In the genomic region with DNA sequence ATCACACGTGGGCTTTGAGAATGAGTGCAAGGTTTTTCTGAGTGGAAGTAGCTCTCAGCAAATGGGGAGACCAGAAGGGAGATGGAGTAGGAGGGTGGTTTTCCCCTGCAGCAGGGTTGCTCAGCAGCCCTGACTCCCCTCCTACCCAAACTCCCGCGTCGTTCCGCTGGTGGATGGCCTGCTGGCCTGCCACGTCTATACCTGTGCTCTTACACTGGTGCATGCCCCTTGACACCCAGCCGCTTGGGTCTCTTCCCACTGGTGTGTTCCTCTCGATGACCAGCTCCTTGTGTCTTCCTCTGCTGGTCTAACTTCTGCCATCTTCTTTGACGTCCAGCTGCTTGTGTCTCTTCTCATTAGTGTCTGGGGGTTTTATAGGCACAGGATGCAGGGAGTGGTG, we compare ENCODE assay signal across 1 cellular context.
TF ChIP-seq lines count a peak whose summit lies in the region.

No MANE protein-coding gene starts in this region.

TF ChIP-seq in GM23338, 12 proteins besides CTCF, POLR2A, EP300 and RAD21 (continued from another document):
- TF ChIP-seq, protein P1, sequence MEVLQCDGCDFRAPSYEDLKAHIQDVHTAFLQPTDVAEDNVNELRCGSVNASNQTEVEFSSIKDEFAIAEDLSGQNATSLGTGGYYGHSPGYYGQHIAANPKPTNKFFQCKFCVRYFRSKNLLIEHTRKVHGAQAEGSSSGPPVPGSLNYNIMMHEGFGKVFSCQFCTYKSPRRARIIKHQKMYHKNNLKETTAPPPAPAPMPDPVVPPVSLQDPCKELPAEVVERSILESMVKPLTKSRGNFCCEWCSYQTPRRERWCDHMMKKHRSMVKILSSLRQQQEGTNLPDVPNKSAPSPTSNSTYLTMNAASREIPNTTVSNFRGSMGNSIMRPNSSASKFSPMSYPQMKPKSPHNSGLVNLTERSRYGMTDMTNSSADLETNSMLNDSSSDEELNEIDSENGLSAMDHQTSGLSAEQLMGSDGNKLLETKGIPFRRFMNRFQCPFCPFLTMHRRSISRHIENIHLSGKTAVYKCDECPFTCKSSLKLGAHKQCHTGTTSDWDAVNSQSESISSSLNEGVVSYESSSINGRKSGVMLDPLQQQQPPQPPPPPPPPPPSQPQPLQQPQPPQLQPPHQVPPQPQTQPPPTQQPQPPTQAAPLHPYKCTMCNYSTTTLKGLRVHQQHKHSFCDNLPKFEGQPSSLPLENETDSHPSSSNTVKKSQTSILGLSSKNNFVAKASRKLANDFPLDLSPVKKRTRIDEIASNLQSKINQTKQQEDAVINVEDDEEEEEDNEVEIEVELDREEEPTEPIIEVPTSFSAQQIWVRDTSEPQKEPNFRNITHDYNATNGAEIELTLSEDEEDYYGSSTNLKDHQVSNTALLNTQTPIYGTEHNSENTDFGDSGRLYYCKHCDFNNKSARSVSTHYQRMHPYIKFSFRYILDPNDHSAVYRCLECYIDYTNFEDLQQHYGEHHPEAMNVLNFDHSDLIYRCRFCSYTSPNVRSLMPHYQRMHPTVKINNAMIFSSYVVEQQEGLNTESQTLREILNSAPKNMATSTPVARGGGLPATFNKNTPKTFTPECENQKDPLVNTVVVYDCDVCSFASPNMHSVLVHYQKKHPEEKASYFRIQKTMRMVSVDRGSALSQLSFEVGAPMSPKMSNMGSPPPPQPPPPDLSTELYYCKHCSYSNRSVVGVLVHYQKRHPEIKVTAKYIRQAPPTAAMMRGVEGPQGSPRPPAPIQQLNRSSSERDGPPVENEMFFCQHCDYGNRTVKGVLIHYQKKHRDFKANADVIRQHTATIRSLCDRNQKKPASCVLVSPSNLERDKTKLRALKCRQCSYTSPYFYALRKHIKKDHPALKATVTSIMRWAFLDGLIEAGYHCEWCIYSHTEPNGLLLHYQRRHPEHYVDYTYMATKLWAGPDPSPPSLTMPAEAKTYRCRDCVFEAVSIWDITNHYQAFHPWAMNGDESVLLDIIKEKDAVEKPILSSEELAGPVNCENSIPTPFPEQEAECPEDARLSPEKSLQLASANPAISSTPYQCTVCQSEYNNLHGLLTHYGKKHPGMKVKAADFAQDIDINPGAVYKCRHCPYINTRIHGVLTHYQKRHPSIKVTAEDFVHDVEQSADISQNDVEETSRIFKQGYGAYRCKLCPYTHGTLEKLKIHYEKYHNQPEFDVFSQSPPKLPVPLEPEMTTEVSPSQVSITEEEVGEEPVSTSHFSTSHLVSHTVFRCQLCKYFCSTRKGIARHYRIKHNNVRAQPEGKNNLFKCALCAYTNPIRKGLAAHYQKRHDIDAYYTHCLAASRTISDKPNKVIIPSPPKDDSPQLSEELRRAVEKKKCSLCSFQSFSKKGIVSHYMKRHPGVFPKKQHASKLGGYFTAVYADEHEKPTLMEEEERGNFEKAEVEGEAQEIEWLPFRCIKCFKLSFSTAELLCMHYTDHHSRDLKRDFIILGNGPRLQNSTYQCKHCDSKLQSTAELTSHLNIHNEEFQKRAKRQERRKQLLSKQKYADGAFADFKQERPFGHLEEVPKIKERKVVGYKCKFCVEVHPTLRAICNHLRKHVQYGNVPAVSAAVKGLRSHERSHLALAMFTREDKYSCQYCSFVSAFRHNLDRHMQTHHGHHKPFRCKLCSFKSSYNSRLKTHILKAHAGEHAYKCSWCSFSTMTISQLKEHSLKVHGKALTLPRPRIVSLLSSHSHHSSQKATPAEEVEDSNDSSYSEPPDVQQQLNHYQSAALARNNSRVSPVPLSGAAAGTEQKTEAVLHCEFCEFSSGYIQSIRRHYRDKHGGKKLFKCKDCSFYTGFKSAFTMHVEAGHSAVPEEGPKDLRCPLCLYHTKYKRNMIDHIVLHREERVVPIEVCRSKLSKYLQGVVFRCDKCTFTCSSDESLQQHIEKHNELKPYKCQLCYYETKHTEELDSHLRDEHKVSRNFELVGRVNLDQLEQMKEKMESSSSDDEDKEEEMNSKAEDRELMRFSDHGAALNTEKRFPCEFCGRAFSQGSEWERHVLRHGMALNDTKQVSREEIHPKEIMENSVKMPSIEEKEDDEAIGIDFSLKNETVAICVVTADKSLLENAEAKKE (CRISPR knock-in tag; IDR thresholded peaks at IDR 0.05) = no peak
- TF ChIP-seq, protein P2, sequence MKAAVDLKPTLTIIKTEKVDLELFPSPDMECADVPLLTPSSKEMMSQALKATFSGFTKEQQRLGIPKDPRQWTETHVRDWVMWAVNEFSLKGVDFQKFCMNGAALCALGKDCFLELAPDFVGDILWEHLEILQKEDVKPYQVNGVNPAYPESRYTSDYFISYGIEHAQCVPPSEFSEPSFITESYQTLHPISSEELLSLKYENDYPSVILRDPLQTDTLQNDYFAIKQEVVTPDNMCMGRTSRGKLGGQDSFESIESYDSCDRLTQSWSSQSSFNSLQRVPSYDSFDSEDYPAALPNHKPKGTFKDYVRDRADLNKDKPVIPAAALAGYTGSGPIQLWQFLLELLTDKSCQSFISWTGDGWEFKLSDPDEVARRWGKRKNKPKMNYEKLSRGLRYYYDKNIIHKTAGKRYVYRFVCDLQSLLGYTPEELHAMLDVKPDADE (IDR thresholded peaks at IDR 0.05) = no peak
- TF ChIP-seq, protein P3, sequence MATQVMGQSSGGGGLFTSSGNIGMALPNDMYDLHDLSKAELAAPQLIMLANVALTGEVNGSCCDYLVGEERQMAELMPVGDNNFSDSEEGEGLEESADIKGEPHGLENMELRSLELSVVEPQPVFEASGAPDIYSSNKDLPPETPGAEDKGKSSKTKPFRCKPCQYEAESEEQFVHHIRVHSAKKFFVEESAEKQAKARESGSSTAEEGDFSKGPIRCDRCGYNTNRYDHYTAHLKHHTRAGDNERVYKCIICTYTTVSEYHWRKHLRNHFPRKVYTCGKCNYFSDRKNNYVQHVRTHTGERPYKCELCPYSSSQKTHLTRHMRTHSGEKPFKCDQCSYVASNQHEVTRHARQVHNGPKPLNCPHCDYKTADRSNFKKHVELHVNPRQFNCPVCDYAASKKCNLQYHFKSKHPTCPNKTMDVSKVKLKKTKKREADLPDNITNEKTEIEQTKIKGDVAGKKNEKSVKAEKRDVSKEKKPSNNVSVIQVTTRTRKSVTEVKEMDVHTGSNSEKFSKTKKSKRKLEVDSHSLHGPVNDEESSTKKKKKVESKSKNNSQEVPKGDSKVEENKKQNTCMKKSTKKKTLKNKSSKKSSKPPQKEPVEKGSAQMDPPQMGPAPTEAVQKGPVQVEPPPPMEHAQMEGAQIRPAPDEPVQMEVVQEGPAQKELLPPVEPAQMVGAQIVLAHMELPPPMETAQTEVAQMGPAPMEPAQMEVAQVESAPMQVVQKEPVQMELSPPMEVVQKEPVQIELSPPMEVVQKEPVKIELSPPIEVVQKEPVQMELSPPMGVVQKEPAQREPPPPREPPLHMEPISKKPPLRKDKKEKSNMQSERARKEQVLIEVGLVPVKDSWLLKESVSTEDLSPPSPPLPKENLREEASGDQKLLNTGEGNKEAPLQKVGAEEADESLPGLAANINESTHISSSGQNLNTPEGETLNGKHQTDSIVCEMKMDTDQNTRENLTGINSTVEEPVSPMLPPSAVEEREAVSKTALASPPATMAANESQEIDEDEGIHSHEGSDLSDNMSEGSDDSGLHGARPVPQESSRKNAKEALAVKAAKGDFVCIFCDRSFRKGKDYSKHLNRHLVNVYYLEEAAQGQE (IDR thresholded peaks at IDR 0.05; ENCODE audit: unreplicated experiment) = no peak
- TF ChIP-seq NANOG (IDR thresholded peaks at IDR 0.05; ENCODE audit: borderline replicate concordance) (no peak), EZH2phosphoT487 (IDR thresholded peaks at IDR 0.05; ENCODE audit: unreplicated experiment) (no peak), CREB1 (CRISPR knock-in tag; IDR thresholded peaks at IDR 0.05; ENCODE audit: low read depth) (no peak), POLR2AphosphoS5 (IDR thresholded peaks at IDR 0.05; ENCODE audit: low read depth) (no peak), ZNF114 (CRISPR knock-in tag; IDR thresholded peaks at IDR 0.05) (no peak), STAT1 (IDR thresholded peaks at IDR 0.05; ENCODE audit: unreplicated experiment) (no peak)
